Comparison of ENCODE assay signal across 8 cellular contexts in the genomic region with DNA sequence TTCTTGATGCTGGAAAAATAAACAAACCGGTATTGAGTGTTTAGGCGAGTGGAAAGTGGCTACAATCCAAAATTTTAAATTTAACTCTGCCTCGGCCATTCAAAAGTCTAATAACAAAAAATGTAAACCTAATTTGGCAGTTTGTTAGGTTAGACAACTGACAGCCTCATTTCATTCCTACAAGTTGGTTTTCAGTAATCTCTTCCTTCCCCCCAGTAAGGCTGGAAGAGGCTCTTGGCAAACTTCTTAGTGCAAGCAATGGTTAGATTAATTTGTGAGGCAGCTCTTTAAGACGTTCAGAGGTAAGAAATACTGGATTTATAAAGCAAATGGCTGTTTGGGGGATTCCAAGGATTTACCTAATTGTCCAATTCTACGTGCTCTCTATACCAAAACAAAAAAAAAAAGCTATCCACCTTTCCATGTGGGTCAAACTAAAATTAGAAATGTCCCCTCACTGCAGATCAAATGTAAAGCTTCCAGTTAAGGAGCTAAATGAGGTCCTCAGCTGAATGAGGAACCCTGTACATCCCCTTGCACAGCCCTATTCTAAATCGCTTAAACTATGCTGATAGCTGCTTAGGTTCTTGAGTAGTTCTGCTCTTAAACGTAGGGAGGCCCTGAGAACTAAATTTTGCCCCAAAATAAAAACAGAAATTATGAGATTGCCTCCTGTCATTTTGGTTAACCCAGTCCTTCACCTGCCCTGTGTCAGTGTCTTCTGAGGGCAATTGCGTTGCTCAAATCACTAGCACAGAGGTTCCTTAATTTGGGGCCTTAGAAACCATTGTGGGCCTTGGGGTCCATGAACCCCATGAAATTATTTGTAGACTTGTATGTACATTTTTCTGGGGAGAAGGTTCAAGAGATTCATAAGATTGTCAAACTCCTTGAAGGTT. TPM values are rescaled to one million over a fixed set of nuclear protein-coding genes. Genes with fewer than 3 reads are reported as not detected.
DNase-seq lines count a peak whose midpoint lies in the region; ATAC-seq, FAIRE-seq and TF ChIP-seq lines count a peak whose summit lies in the region.

No MANE protein-coding gene starts in this region.

- H3K9me3 Mint-ChIP-seq in stimulated activated naive CD8-positive, alpha-beta T cell treated with anti-CD3 and anti-CD28 coated beads, Interleukin-15, amount 100 ng/mL, for 72 hours: no peaks in the 10 kb centered on the region

- H3K27ac Mint-ChIP-seq in T-helper 17 cell: peak overlapping the region; percentile 99
- H3K27ac Mint-ChIP-seq in stimulated activated naive CD8-positive, alpha-beta T cell treated with anti-CD3 and anti-CD28 coated beads, Interleukin-15, amount 100 ng/mL, for 72 hours: peak overlapping the region; percentile 53 to 74

- H3K4me3 Mint-ChIP-seq in T-helper 17 cell: peak overlapping the region; percentile 45
- peak overlapping the region; percentile 77 to 90 for H3K4me3 Mint-ChIP-seq in stimulated activated naive CD8-positive, alpha-beta T cell treated with anti-CD3 and anti-CD28 coated beads, Interleukin-15, amount 100 ng/mL, for 72 hours

- H3K36me3 Mint-ChIP-seq in T-helper 17 cell (ENCODE audit: low read depth): peaks cover 4% of the 10 kb centered on the region

- TF ChIP-seq CTCF in fibroblast of the aortic adventitia (IDR thresholded peaks at IDR 0.05; ENCODE audit: insufficient read depth, low read length): no peak

- peak overlapping the region; percentile 81 for H3K4me3 ChIP-seq in fibroblast of the aortic adventitia (ENCODE audit: low read depth, low read length)

- DNase-seq in NCI-H1105 treated with DMSO at 0.1 percent for 48 hours (lab: John Stamatoyannopoulos, UW): peak; percentile 13
- no peak for DNase-seq in NCI-H1105 (lab: John Stamatoyannopoulos, UW)
- DNase-seq in T-helper 17 cell: no peak
- DNase-seq in fibroblast of the aortic adventitia (ENCODE audit: low read depth): peak; percentile 35
- DNase-seq in stimulated activated naive CD8-positive, alpha-beta T cell treated with anti-CD3 and anti-CD28 coated beads, Interleukin-15, amount 100 ng/mL, for 72 hours: no peak
- DNase-seq in stimulated activated naive CD4-positive, alpha-beta T cell treated with Interleukin-2 at 50 U/mL for 16 hours (lab: John Stamatoyannopoulos, UW): no peak
- DNase-seq in H54 (ENCODE audit: insufficient read length, low spot score): no peak

- peaks cover 5% of the 10 kb centered on the region for H3K27me3 Mint-ChIP-seq in T-helper 17 cell
- H3K27me3 Mint-ChIP-seq in stimulated activated naive CD8-positive, alpha-beta T cell treated with anti-CD3 and anti-CD28 coated beads, Interleukin-15, amount 100 ng/mL, for 72 hours: no peaks in the 10 kb centered on the region

- no peak for TF ChIP-seq POLR2A in H54 (IDR thresholded peaks at IDR 0.05; ENCODE audit: low read depth, low read length)

- H3K9me3 ChIP-seq in T-helper 17 cell (ENCODE audit: control insufficient read depth, low read length, poor library complexity, severe bottlenecking): no peaks in the 10 kb centered on the region

- no peak for ATAC-seq in T-helper 17 cell
- ATAC-seq in stimulated activated naive CD8-positive, alpha-beta T cell treated with anti-CD3 and anti-CD28 coated beads, Interleukin-15, amount 100 ng/mL, for 72 hours: no peak
- no peak for ATAC-seq in GM19324 (IDR thresholded peaks at IDR 0.05; ENCODE audit: low FRiP score, unreplicated experiment)

- peaks cover 41% of the 10 kb centered on the region for H3K4me1 Mint-ChIP-seq in T-helper 17 cell
- H3K4me1 Mint-ChIP-seq in stimulated activated naive CD8-positive, alpha-beta T cell treated with anti-CD3 and anti-CD28 coated beads, Interleukin-15, amount 100 ng/mL, for 72 hours: peaks cover 47% of the 10 kb centered on the region

- no peak for FAIRE-seq in H54 (lab: Jason Lieb, UNC)

RNA-seq across cellular contexts. Expression of gene HEXIM1, which starts 2.9 kb away (rescaled TPM):
- total RNA-seq in T-helper 17 cell (10 to 100 TPM; 52.4 to 71.8 TPM), fibroblast of the aortic adventitia (ENCODE audit: low replicate concordance) (9.2 and 10.0 TPM in 2 replicates)

RNA-seq across cellular contexts. Expression of gene HEXIM2, which starts 10.5 kb away (rescaled TPM):
- total RNA-seq in T-helper 17 cell (10 to 100 TPM in 1 of 2 donors, 1 to 10 TPM in 1; 1.5 to 12.3 TPM), fibroblast of the aortic adventitia (ENCODE audit: low replicate concordance) (6.1 and 37.7 TPM in 2 replicates)

RNA-seq across cellular contexts. Expression of gene ACBD4, which starts 15.7 kb away (rescaled TPM):
- total RNA-seq in T-helper 17 cell: 10 to 100 TPM; 13.6 to 18.9 TPM
- 5.9 and 7.4 TPM in 2 replicates for total RNA-seq in fibroblast of the aortic adventitia (ENCODE audit: low replicate concordance)

RNA-seq across cellular contexts. Expression of gene PLCD3, which starts 18.8 kb away (rescaled TPM):
- 1 to 10 TPM; 3.7 to 5.0 TPM for total RNA-seq in T-helper 17 cell
- 56.0 and 86.3 TPM in 2 replicates for total RNA-seq in fibroblast of the aortic adventitia (ENCODE audit: low replicate concordance)

Comparison
In these comparisons a context has a peak if more than half of its experiments do, and no peak if none do; other contexts are left out.
1. DNase-seq: peak in NCI-H1105 treated with DMSO at 0.1 percent for 48 hours (single experiment) and fibroblast of the aortic adventitia (single experiment); none in NCI-H1105 (single experiment), T-helper 17 cell (0 of 3), stimulated activated naive CD8-positive, alpha-beta T cell treated with anti-CD3 and anti-CD28 coated beads, Interleukin-15, amount 100 ng/mL, for 72 hours (0 of 2), stimulated activated naive CD4-positive, alpha-beta T cell treated with Interleukin-2 at 50 U/mL for 16 hours (single experiment) and H54 (single experiment).